1 cellular context compared by ENCODE assay signal in the genomic region with DNA sequence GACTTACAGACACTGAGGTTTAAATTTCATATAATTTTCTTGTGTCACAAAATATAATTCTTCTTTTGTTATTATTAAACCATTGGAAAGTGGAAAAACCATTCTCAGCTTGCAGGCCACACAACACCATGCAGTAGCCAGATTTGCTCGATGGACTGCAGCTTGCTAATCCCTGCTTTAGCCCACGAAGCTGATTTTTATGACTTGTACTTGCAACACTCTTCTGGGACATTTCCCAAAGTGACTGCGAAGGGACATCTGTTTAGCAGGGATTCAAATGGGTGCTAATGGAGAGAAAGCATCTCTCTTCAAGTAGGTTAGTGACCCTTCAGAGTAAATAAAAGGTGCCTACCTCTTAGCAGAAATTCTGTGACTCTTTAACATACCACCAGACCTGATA.
TF ChIP-seq lines count a peak whose summit lies in the region.

No MANE protein-coding gene starts in this region.

TF ChIP-seq in IMR-90, 13 proteins besides CTCF, POLR2A, EP300 and RAD21:
- TF ChIP-seq NFE2L2 (IDR thresholded peaks at IDR 0.05; ENCODE audit: low read depth, low read length) (no peak), SMC3 (IDR thresholded peaks at IDR 0.05; ENCODE audit: low read depth, low read length) (no peak), CEBPB (IDR thresholded peaks at IDR 0.05; ENCODE audit: low read depth, low read length) (no peak), MAZ (IDR thresholded peaks at IDR 0.05; ENCODE audit: borderline replicate concordance, low read depth, low read length) (no peak)
